Comparison of ENCODE assay signal across 8 cellular contexts in genomic region chr5:154756203-154756870, GRCh38. TPM values are rescaled to one million over a fixed set of nuclear protein-coding genes. Genes with fewer than 3 reads are reported as not detected.
A peak's percentile ranks its signal among the peaks of the same experiment; 100 is the strongest.
DNase-seq lines count a peak whose midpoint lies in the region; ATAC-seq and TF ChIP-seq lines count a peak whose summit lies in the region.

No MANE protein-coding gene starts in this region.

- H3K4me1 Mint-ChIP-seq in activated CD8-positive, alpha-beta T cell treated with anti-CD3 and anti-CD28 coated beads, Interleukin-2, amount 10 ng/mL, durations not matched to agents 7 days and 5 days (ENCODE audit: low read depth), result peaks cover 48% of the 10 kb centered on the region

- peak overlapping the region; percentile 86 for H3K4me3 Mint-ChIP-seq in activated CD8-positive, alpha-beta T cell treated with anti-CD3 and anti-CD28 coated beads, Interleukin-2, amount 10 ng/mL, durations not matched to agents 7 days and 5 days

- CTCF ChIA-PET in BJ (lab: Yijun Ruan, JAX), result no interaction called here
- CTCF ChIA-PET in activated CD8-positive, alpha-beta T cell treated with anti-CD3 and anti-CD28 coated beads, Interleukin-2, amount 10 ng/mL, durations not matched to agents 7 days and 5 days (lab: Charles Lee), result interaction anchor here (0.6 kb wide), 1 partner anchor 89 kb away, joined by 3 read pairs; no protein-coding TSS in a partner anchor

- H3K9me3 ChIP-seq in endocrine pancreas (ENCODE audit: control insufficient read depth, low read length), result no peaks in the 10 kb centered on the region
- H3K9me3 ChIP-seq in muscle layer of colon (ENCODE audit: low read length), result no peaks in the 10 kb centered on the region
- no peaks in the 10 kb centered on the region for H3K9me3 ChIP-seq in subcutaneous abdominal adipose tissue (ENCODE audit: control insufficient read depth in 5 of 5, low read length in 5 of 5)

- H3K4me3 ChIP-seq in BJ (ENCODE audit: low read depth, low read length) (peak overlapping the region; percentile 94), endocrine pancreas (ENCODE audit: control insufficient read depth, insufficient read depth, low read length) (no peak overlapping the region), muscle layer of colon (ENCODE audit: low read depth in 1 of 2, low read length in 2 of 2) (peak overlapping the region; percentile 83 to 98), subcutaneous abdominal adipose tissue (ENCODE audit: low read depth in 1 of 5, low read length in 5 of 5) (peak overlapping the region; percentile 73 to 89 (median 86))

- no peak for ATAC-seq in activated CD8-positive, alpha-beta T cell treated with anti-CD3 and anti-CD28 coated beads, Interleukin-2, amount 10 ng/mL, durations not matched to agents 7 days and 5 days
- ATAC-seq in HG03565 (IDR thresholded peaks at IDR 0.05; ENCODE audit: unreplicated experiment) (no peak), GM21786 (IDR thresholded peaks at IDR 0.05; ENCODE audit: unreplicated experiment) (no peak)

- TF ChIP-seq CTCF in BJ (IDR thresholded peaks at IDR 0.05; ENCODE audit: insufficient read depth, low read depth, low read length), result no peak

- H3K9ac ChIP-seq in endocrine pancreas (ENCODE audit: control insufficient read depth, insufficient read depth, low read length) (peak overlapping the region; percentile 92), muscle layer of colon (ENCODE audit: low read length) (peak overlapping the region; percentile 92), subcutaneous abdominal adipose tissue (ENCODE audit: low read length in 5 of 5) (peak overlapping the region; percentile 1 to 97 (median 91))

- DNase-seq in BJ (ENCODE audit: low read depth), result no peak
- peak; percentile 52 for DNase-seq in activated CD8-positive, alpha-beta T cell treated with anti-CD3 and anti-CD28 coated beads, Interleukin-2, amount 10 ng/mL, durations not matched to agents 7 days and 5 days

- H3K36me3 ChIP-seq in BJ (ENCODE audit: control insufficient read depth, insufficient read depth, low read length) (no peaks in the 10 kb centered on the region), endocrine pancreas (ENCODE audit: control insufficient read depth, insufficient read depth, low read length) (no peaks in the 10 kb centered on the region), muscle layer of colon (ENCODE audit: insufficient read depth, low read length) (no peaks in the 10 kb centered on the region), subcutaneous abdominal adipose tissue (ENCODE audit: control insufficient read depth in 5 of 5, insufficient read depth in 5 of 5, low read length in 5 of 5) (no peaks in the 10 kb centered on the region)

- peak overlapping the region; percentile 97 for H3K27ac ChIP-seq in muscle layer of colon (ENCODE audit: low read depth, low read length)
- peak overlapping the region; percentile 80 for H3K27ac ChIP-seq in subcutaneous abdominal adipose tissue (ENCODE audit: low read depth, low read length)

- TF ChIP-seq RAD21 in Ishikawa (IDR thresholded peaks at IDR 0.05; ENCODE audit: low read depth), result no peak

- no peaks in the 10 kb centered on the region for H3K9me3 Mint-ChIP-seq in activated CD8-positive, alpha-beta T cell treated with anti-CD3 and anti-CD28 coated beads, Interleukin-2, amount 10 ng/mL, durations not matched to agents 7 days and 5 days (ENCODE audit: insufficient read depth)

- no peaks in the 10 kb centered on the region for H3K27me3 Mint-ChIP-seq in activated CD8-positive, alpha-beta T cell treated with anti-CD3 and anti-CD28 coated beads, Interleukin-2, amount 10 ng/mL, durations not matched to agents 7 days and 5 days (ENCODE audit: low read depth)

- H3K4me1 ChIP-seq in endocrine pancreas (ENCODE audit: control insufficient read depth, insufficient read depth, low read length), result peaks cover 8% of the 10 kb centered on the region
- peaks cover 55% of the 10 kb centered on the region for H3K4me1 ChIP-seq in muscle layer of colon (ENCODE audit: insufficient read depth, low read length)
- H3K4me1 ChIP-seq in subcutaneous abdominal adipose tissue (ENCODE audit: control insufficient read depth in 5 of 5, insufficient read depth in 5 of 5, low read length in 5 of 5), result peaks cover 7 to 59% (median 49%) of the 10 kb centered on the region in 5 donors

- no peak for TF ChIP-seq EP300 in Ishikawa (IDR thresholded peaks at IDR 0.05; ENCODE audit: borderline replicate concordance)

- POLR2A ChIA-PET in BJ (lab: Charles Lee), result no interaction called here
- POLR2A ChIA-PET in activated CD8-positive, alpha-beta T cell treated with anti-CD3 and anti-CD28 coated beads, Interleukin-2, amount 10 ng/mL, durations not matched to agents 7 days and 5 days (lab: Charles Lee), result interaction anchor here (1.0 kb wide), 1 partner anchor 101 kb away, joined by 6 read pairs; no protein-coding TSS in a partner anchor

- H3K36me3 Mint-ChIP-seq in activated CD8-positive, alpha-beta T cell treated with anti-CD3 and anti-CD28 coated beads, Interleukin-2, amount 10 ng/mL, durations not matched to agents 7 days and 5 days (ENCODE audit: low read depth), result peaks cover 13% of the 10 kb centered on the region

- H3K27me3 ChIP-seq in BJ (ENCODE audit: control insufficient read depth, insufficient read depth, low read length), result no peaks in the 10 kb centered on the region
- H3K27me3 ChIP-seq in endocrine pancreas (ENCODE audit: control insufficient read depth, insufficient read depth, low read length), result no peaks in the 10 kb centered on the region
- no peaks in the 10 kb centered on the region for H3K27me3 ChIP-seq in muscle layer of colon (ENCODE audit: control insufficient read depth in 1 of 2, insufficient read depth in 2 of 2, low read length in 2 of 2)
- H3K27me3 ChIP-seq in subcutaneous abdominal adipose tissue (ENCODE audit: control insufficient read depth in 5 of 5, insufficient read depth in 4 of 5, low read length in 5 of 5), result no peaks in the 10 kb centered on the region

- H3K27ac Mint-ChIP-seq in activated CD8-positive, alpha-beta T cell treated with anti-CD3 and anti-CD28 coated beads, Interleukin-2, amount 10 ng/mL, durations not matched to agents 7 days and 5 days, result peak overlapping the region; percentile 88

TF ChIP-seq in Ishikawa, 13 proteins besides CTCF, POLR2A, EP300 and RAD21:
- TF ChIP-seq TAF1 (IDR thresholded peaks at IDR 0.05; ENCODE audit: low read depth) (peak; percentile 9; the same call in 1 of the 2 replicates), TCF12 (IDR thresholded peaks at IDR 0.05; ENCODE audit: low read depth) (no peak)

RNA-seq across cellular contexts. Expression of gene LARP1, which starts 1.2 kb away (rescaled TPM):
- polyA plus RNA-seq in BJ (2011; rRNA removed), result 51.5 and 59.0 TPM in 2 replicates
- polyA minus RNA-seq in BJ (2011; rRNA and poly(A)+ RNA removed), result 69.5 and 104 TPM in 2 replicates
- total RNA-seq in activated CD8-positive, alpha-beta T cell treated with anti-CD3 and anti-CD28 coated beads, Interleukin-2, amount 10 ng/mL, durations not matched to agents 7 days and 5 days, result 100 to 1,000 TPM; 201 to 208 TPM
